Comparison of ENCODE assay signal across 10 cellular contexts in genomic region chr9:112784020-112784788, GRCh38. TPM values are rescaled to one million over a fixed set of nuclear protein-coding genes. Genes with fewer than 3 reads are reported as not detected.
DNase-seq lines count a peak whose midpoint lies in the region; ATAC-seq, FAIRE-seq and TF ChIP-seq lines count a peak whose summit lies in the region.
"Had no signal": no experiment of that assay in that cellular context is flagged by ENCODE, and none has a peak within 500 bp of the region (broad histone marks: within the 10 kb centered on the region; RNA-seq: fewer than 3 reads in every experiment).

No MANE protein-coding gene starts in this region.

- no peaks in the 10 kb centered on the region for H3K36me3 Mint-ChIP-seq in CD4-positive, CD25-positive, alpha-beta regulatory T cell
- H3K36me3 Mint-ChIP-seq in astrocyte (ENCODE audit: low read depth, unreplicated experiment): no peaks in the 10 kb centered on the region

- H3K4me2 ChIP-seq in MM.1S (ENCODE audit: low read depth, low read length) (peak overlapping the region; percentile 38), astrocyte (ENCODE audit: low read length) (peak overlapping the region; percentile 34)

- H3K4me3 ChIP-seq in CD4-positive, CD25-positive, alpha-beta regulatory T cell (ENCODE audit: low read depth, low read length): no peak overlapping the region
- H3K4me3 ChIP-seq in MM.1S (ENCODE audit: low read length) (no peak overlapping the region), astrocyte (ENCODE audit: insufficient read depth, low read depth, low read length) (no peak overlapping the region)

- H3F3A ChIP-seq in MM.1S (ENCODE audit: insufficient read depth, low read length): peaks cover 14% of the 10 kb centered on the region

- H3K27me3 Mint-ChIP-seq in CD4-positive, CD25-positive, alpha-beta regulatory T cell: no peaks in the 10 kb centered on the region
- H3K27me3 Mint-ChIP-seq in astrocyte (ENCODE audit: low read depth, unreplicated experiment): no peaks in the 10 kb centered on the region

- DNase-seq in CD4-positive, CD25-positive, alpha-beta regulatory T cell: no peak
- DNase-seq in MM.1S (no peak), astrocyte (ENCODE audit: low read depth) (peak; percentile 79), NOMO-1 treated with dmso at 0.1 percent for 144 hours (lab: John Stamatoyannopoulos, UW; ENCODE audit: unreplicated experiment) (no peak), nucleus accumbens (lab: John Stamatoyannopoulos, UW) (no peak)
- no peak for DNase-seq in activated CD4-positive, alpha-beta T cell treated with anti-CD3 and anti-CD28 coated beads for 48 hours
- DNase-seq: activated CD4-positive, alpha-beta T cell treated with anti-CD3 and anti-CD28 coated beads for 4 hours; NCI-H748 treated with DMSO at 0.1 percent for 48 hours had no signal

- no peaks in the 10 kb centered on the region for H3K9me3 ChIP-seq in CD4-positive, CD25-positive, alpha-beta regulatory T cell (ENCODE audit: control insufficient read depth in 2 of 2, low read length in 2 of 2)
- no peaks in the 10 kb centered on the region for H3K9me3 ChIP-seq in MM.1S (replicated peaks; ENCODE audit: insufficient read depth, low read length)
- H3K9me3 ChIP-seq in astrocyte (ENCODE audit: insufficient read depth, low read depth, low read length): no peaks in the 10 kb centered on the region

- H3K9me3 Mint-ChIP-seq in CD4-positive, CD25-positive, alpha-beta regulatory T cell: no peaks in the 10 kb centered on the region
- no peaks in the 10 kb centered on the region for H3K9me3 Mint-ChIP-seq in astrocyte (ENCODE audit: unreplicated experiment)

- H3K9ac ChIP-seq in MM.1S (ENCODE audit: low read length): peak overlapping the region; percentile 23; the same call in 1 of the 2 replicates
- H3K9ac ChIP-seq in astrocyte (ENCODE audit: low read length): no peak overlapping the region

- no peak overlapping the region for H3K27ac ChIP-seq in CD4-positive, CD25-positive, alpha-beta regulatory T cell (ENCODE audit: insufficient read depth, low read length, poor library complexity, severe bottlenecking)
- H3K27ac ChIP-seq in MM.1S (ENCODE audit: low read length) (peak overlapping the region; percentile 55; the same call in 1 of the 2 replicates), astrocyte (ENCODE audit: low read depth, low read length) (no peak overlapping the region)

- no peaks in the 10 kb centered on the region for H4K20me1 ChIP-seq in MM.1S (ENCODE audit: insufficient read depth, low read length)
- peaks cover 31% of the 10 kb centered on the region for H4K20me1 ChIP-seq in astrocyte (ENCODE audit: insufficient read depth, low read length)

- no peaks in the 10 kb centered on the region for H3K4me1 ChIP-seq in CD4-positive, CD25-positive, alpha-beta regulatory T cell (ENCODE audit: control insufficient read depth, insufficient read depth, low read length, poor library complexity, severe bottlenecking)
- H3K4me1 ChIP-seq in MM.1S (ENCODE audit: low read length) (peaks cover 30% of the 10 kb centered on the region), astrocyte (ENCODE audit: insufficient read depth, low read length) (peaks cover 7% of the 10 kb centered on the region)

- H3K4me3 Mint-ChIP-seq in CD4-positive, CD25-positive, alpha-beta regulatory T cell: no peak overlapping the region
- no peak overlapping the region for H3K4me3 Mint-ChIP-seq in astrocyte (ENCODE audit: unreplicated experiment)

- H3K27ac Mint-ChIP-seq in CD4-positive, CD25-positive, alpha-beta regulatory T cell: peak overlapping the region in 2 of 3 donors; percentile 15 to 71
- H3K27ac Mint-ChIP-seq in astrocyte (ENCODE audit: unreplicated experiment): no peak overlapping the region

- TF ChIP-seq CTCF in MM.1S (IDR thresholded peaks at IDR 0.05; ENCODE audit: low read length): no peak
- TF ChIP-seq CTCF in astrocyte (IDR thresholded peaks at IDR 0.05; ENCODE audit: insufficient read depth, low read depth, low read length): no peak

- no peak overlapping the region for H2AFZ ChIP-seq in MM.1S (ENCODE audit: low read length)
- H2AFZ ChIP-seq in astrocyte (ENCODE audit: low read depth, low read length): no peak overlapping the region

- no peak for ATAC-seq in CD4-positive, CD25-positive, alpha-beta regulatory T cell (ENCODE audit: low read depth in 2 of 2)
- no peak for ATAC-seq in HG02884 (IDR thresholded peaks at IDR 0.05; ENCODE audit: unreplicated experiment)

- peaks cover 19 to 43% (median 37%) of the 10 kb centered on the region in 4 donors for H3K4me1 Mint-ChIP-seq in CD4-positive, CD25-positive, alpha-beta regulatory T cell
- H3K4me1 Mint-ChIP-seq in astrocyte (ENCODE audit: low read depth, unreplicated experiment): peaks cover 26% of the 10 kb centered on the region

- no peaks in the 10 kb centered on the region for H3K9me2 ChIP-seq in MM.1S (replicated peaks; ENCODE audit: insufficient read depth, low read length)

- H3K27me3 ChIP-seq in CD4-positive, CD25-positive, alpha-beta regulatory T cell (ENCODE audit: control insufficient read depth, insufficient read depth, low read length): no peaks in the 10 kb centered on the region
- H3K27me3 ChIP-seq in MM.1S (replicated peaks; ENCODE audit: insufficient read depth, low read length): no peaks in the 10 kb centered on the region
- no peaks in the 10 kb centered on the region for H3K27me3 ChIP-seq in astrocyte (ENCODE audit: insufficient read depth, low read length)

- H3K36me3 ChIP-seq in CD4-positive, CD25-positive, alpha-beta regulatory T cell (ENCODE audit: control insufficient read depth, insufficient read depth, low read length): no peaks in the 10 kb centered on the region
- H3K36me3 ChIP-seq in MM.1S (replicated peaks; ENCODE audit: insufficient read depth, low read length): no peaks in the 10 kb centered on the region
- H3K36me3 ChIP-seq in astrocyte (ENCODE audit: insufficient read depth, low read length): no peaks in the 10 kb centered on the region

- peaks cover 14% of the 10 kb centered on the region for H3K79me2 ChIP-seq in MM.1S (ENCODE audit: low read length)
- peaks cover 19% of the 10 kb centered on the region for H3K79me2 ChIP-seq in astrocyte (ENCODE audit: insufficient read depth, low read length)

- FAIRE-seq in astrocyte (lab: Jason Lieb, UNC) (no peak), islet of Langerhans (lab: Jason Lieb, UNC) (peak; percentile 91)

RNA-seq across cellular contexts. Expression of gene SNX30, which starts 33.6 kb away (rescaled TPM):
- 12.3 TPM for total RNA-seq in CD4-positive, CD25-positive, alpha-beta regulatory T cell
- 1 to 10 TPM; 1.5 to 2.5 (median 1.8) TPM for polyA plus RNA-seq in CD4-positive, CD25-positive, alpha-beta regulatory T cell
- 12.8 and 14.4 TPM in 2 replicates for total RNA-seq in astrocyte
